Comparison of ENCODE assay signal across 28 cellular contexts in the genomic region with DNA sequence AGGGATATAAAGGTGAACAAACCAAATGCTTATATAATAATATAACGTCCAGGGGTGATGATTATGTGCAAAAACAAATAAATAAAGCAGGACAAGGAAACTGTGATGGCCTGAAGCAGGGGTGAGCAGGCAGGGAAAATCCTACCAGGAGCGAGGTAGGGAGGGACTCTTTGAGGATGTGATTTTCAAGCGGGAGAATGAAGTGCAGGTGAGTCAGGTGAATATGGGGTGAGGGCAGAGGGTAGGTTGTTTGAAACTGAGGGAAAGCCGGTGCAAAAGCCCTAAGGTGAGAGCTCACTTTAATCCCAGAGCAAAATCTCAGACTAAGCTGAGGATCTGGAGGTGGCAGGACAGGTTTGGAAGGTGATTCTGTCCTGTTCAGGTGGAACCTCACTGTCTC. TPM values are rescaled to one million over a fixed set of nuclear protein-coding genes. Genes with fewer than 3 reads are reported as not detected.
"Had no signal": no experiment of that assay in that cellular context is flagged by ENCODE, and none has a peak within 500 bp of the region (broad histone marks: within the 10 kb centered on the region; RNA-seq: fewer than 3 reads in every experiment).

No MANE protein-coding gene starts in this region.

- H3K36me3 ChIP-seq: cardiac muscle cell, left ventricle myocardium inferior, neutrophil, ovary, prostate gland, vagina, WERI-Rb-1 had no signal

- H3K4me1 ChIP-seq: left ventricle myocardium inferior, prostate gland, vagina had no signal

- DNase-seq: activated CD4-positive, alpha-beta T cell treated with anti-CD3 and anti-CD28 coated beads for 48 hours; activated CD4-positive, alpha-beta T cell treated with anti-CD3 and anti-CD28 coated beads, Interleukin-2, amount 50 U/mL, for 48 hours; activated T-cell treated with anti-CD3 and anti-CD28 coated beads, Interleukin-2, amount 50 U/mL, for 48 hours; anterior cingulate cortex; erythroblast; left ventricle myocardium inferior; ovary; retina; SK-N-SH; stimulated activated CD4-positive, alpha-beta T cell treated with anti-CD3 and anti-CD28 coated beads, Interleukin-1b, Interleukin-23, amount 100 ng/mL, for 48 hours; stimulated activated CD4-positive, alpha-beta T cell treated with anti-CD3 and anti-CD28 coated beads, Interleukin-4, amount 100 ng/mL, for 4 hours; stimulated activated CD8-positive, alpha-beta memory T cell treated with anti-CD3 and anti-CD28 coated beads, Interleukin-4, amount 100 ng/mL, for 48 hours; stimulated activated naive CD8-positive, alpha-beta T cell treated with anti-CD3 and anti-CD28 coated beads, Interleukin-15, amount 100 ng/mL, for 72 hours; substantia nigra; SW 1271; T-helper 17 cell; T1000; WERI-Rb-1 had no signal

- H3K9me3 ChIP-seq: left ventricle myocardium inferior, neutrophil, ovary, prostate gland, SK-N-SH, vagina had no signal

- H3K4me3 ChIP-seq: cardiac muscle cell, left ventricle myocardium inferior, lung, ovary, prostate gland, smooth muscle cell, vagina had no signal

- H3K9ac ChIP-seq: SK-N-SH had no signal

- H3K27ac ChIP-seq: cardiac muscle cell, left ventricle myocardium inferior, neutrophil, ovary, prostate gland, vagina, WERI-Rb-1 had no signal

- ATAC-seq: activated CD4-positive, CD25-positive, alpha-beta regulatory T cell treated with anti-CD3 and anti-CD28 coated beads, Interleukin-2, amount 50 U/mL, for 24 hours; stimulated activated memory B cell treated with anti-CD40 and anti-IgM and Interleukin-4, amounts not matched to agents 10 μg/mL and 1 μg/mL and 100 μg/mL, for 72 hours; stimulated activated naive CD8-positive, alpha-beta T cell treated with anti-CD3 and anti-CD28 coated beads, Interleukin-15, amount 100 ng/mL, for 72 hours; T-helper 17 cell had no signal

- H3K27me3 ChIP-seq: ovary, vagina had no signal

RNA-seq across cellular contexts. Expression of gene CYP26B1, which starts 40.7 kb away (rescaled TPM):
- total RNA-seq: activated CD8-positive, alpha-beta memory T cell treated with anti-CD3 and anti-CD28 coated beads for 36 hours; activated T-helper 2 cell treated with anti-CD3 and anti-CD28 coated beads, Interferon-gamma antibody, Interleukin-2, Interleukin-4, amounts not matched to agents 10 μg/mL and 5 μg/mL and 100 μg/mL, durations not matched to agents 14 hours and 24 hours and 36 hours; T-helper 17 cell had no signal
